ENCODE assay signal across 1 cellular context in the genomic region with DNA sequence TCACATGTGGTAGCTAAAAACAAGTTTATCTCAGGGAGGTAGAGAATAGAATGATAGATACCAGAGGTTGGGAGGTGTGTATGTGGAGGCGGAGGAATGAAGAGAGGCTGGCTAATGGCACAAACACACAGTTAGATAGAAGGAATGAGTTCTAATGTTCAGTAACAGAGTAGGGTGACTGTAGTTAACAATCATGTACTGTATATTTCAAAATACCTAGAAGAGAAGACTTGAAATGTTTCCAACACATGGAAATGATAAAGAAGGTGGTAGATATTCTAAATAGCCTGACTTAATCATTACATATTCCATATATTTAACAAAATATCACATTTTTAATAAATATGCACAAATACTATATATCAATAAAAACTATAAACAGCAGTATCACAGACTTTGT.
TF ChIP-seq lines count a peak whose summit lies in the region.

No MANE protein-coding gene starts in this region.

TF ChIP-seq in SK-N-SH, 30 proteins besides CTCF, POLR2A, EP300 and RAD21 (continued from another document):
- TF ChIP-seq, protein P1, sequence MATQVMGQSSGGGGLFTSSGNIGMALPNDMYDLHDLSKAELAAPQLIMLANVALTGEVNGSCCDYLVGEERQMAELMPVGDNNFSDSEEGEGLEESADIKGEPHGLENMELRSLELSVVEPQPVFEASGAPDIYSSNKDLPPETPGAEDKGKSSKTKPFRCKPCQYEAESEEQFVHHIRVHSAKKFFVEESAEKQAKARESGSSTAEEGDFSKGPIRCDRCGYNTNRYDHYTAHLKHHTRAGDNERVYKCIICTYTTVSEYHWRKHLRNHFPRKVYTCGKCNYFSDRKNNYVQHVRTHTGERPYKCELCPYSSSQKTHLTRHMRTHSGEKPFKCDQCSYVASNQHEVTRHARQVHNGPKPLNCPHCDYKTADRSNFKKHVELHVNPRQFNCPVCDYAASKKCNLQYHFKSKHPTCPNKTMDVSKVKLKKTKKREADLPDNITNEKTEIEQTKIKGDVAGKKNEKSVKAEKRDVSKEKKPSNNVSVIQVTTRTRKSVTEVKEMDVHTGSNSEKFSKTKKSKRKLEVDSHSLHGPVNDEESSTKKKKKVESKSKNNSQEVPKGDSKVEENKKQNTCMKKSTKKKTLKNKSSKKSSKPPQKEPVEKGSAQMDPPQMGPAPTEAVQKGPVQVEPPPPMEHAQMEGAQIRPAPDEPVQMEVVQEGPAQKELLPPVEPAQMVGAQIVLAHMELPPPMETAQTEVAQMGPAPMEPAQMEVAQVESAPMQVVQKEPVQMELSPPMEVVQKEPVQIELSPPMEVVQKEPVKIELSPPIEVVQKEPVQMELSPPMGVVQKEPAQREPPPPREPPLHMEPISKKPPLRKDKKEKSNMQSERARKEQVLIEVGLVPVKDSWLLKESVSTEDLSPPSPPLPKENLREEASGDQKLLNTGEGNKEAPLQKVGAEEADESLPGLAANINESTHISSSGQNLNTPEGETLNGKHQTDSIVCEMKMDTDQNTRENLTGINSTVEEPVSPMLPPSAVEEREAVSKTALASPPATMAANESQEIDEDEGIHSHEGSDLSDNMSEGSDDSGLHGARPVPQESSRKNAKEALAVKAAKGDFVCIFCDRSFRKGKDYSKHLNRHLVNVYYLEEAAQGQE (IDR thresholded peaks at IDR 0.05; ENCODE audit: low read depth, low read length) = no peak
- TF ChIP-seq MXI1 (IDR thresholded peaks at IDR 0.05; ENCODE audit: low read depth, low read length) (no peak), NFIC (IDR thresholded peaks at IDR 0.05; ENCODE audit: borderline replicate concordance) (no peak)
TF ChIP-seq in SK-N-SH: peak in this region for 1.
